18 cellular contexts compared by ENCODE assay signal in genomic region chr10:71782221-71782916, GRCh38.
"Had no signal": no experiment of that assay in that cellular context is flagged by ENCODE, and none has a peak within 500 bp of the region (broad histone marks: within the 10 kb centered on the region; RNA-seq: fewer than 3 reads in every experiment).

No MANE protein-coding gene starts in this region.

- H3K27me3 Mint-ChIP-seq: activated B cell treated with CpG ODN at 0.5 μM for 24 hours; central memory CD8-positive, alpha-beta T cell had no signal

- DNase-seq: activated B cell treated with CpG ODN at 0.5 μM for 24 hours; activated CD4-positive, alpha-beta memory T cell treated with anti-CD3 and anti-CD28 coated beads, Interleukin-2, amount 10 ng/mL, durations not matched to agents 7 days and 5 days; activated CD4-positive, alpha-beta T cell treated with anti-CD3 and anti-CD28 coated beads for 4 hours; anterior cingulate cortex; gastrocnemius medialis; naive B cell; stimulated activated naive CD4-positive, alpha-beta T cell treated with Interleukin-2 at 50 U/mL for 16 hours; thyroid gland had no signal

- H3K27ac ChIP-seq: coronary artery, gastrocnemius medialis, heart left ventricle, left ventricle myocardium inferior, neural progenitor cell, parathyroid adenoma, thyroid gland had no signal

- H3K4me3 Mint-ChIP-seq: activated B cell treated with CpG ODN at 0.5 μM for 24 hours; activated CD4-positive, alpha-beta memory T cell treated with anti-CD3 and anti-CD28 coated beads, Interleukin-2, amount 10 ng/mL, durations not matched to agents 7 days and 5 days; brain; central memory CD8-positive, alpha-beta T cell; memory B cell; neural progenitor cell; T-helper 2 cell treated with Interferon-gamma antibody and Interleukin-4, amounts not matched to agents 5 μg/mL and 100 μg/mL, for 36 hours had no signal

- H3K4me2 ChIP-seq: neural progenitor cell had no signal

- H3K9me3 ChIP-seq: gastrocnemius medialis, heart left ventricle, left ventricle myocardium inferior, thyroid gland had no signal

- H2AFZ ChIP-seq: neural progenitor cell, parathyroid adenoma had no signal

- H3K4me1 ChIP-seq: gastrocnemius medialis, neural progenitor cell, parathyroid adenoma, thyroid gland had no signal

- H3K9me3 Mint-ChIP-seq: activated B cell treated with CpG ODN at 0.5 μM for 24 hours; central memory CD8-positive, alpha-beta T cell; naive B cell; neural progenitor cell; T-helper 2 cell treated with Interferon-gamma antibody and Interleukin-4, amounts not matched to agents 5 μg/mL and 100 μg/mL, for 36 hours had no signal

- H3K4me3 ChIP-seq: coronary artery, gastrocnemius medialis, heart left ventricle, left ventricle myocardium inferior, neural progenitor cell, thyroid gland had no signal

- H3K27ac Mint-ChIP-seq: activated B cell treated with CpG ODN at 0.5 μM for 24 hours; activated CD4-positive, alpha-beta memory T cell treated with anti-CD3 and anti-CD28 coated beads, Interleukin-2, amount 10 ng/mL, durations not matched to agents 7 days and 5 days; brain; memory B cell; T-helper 2 cell treated with Interferon-gamma antibody and Interleukin-4, amounts not matched to agents 5 μg/mL and 100 μg/mL, for 36 hours had no signal

- H3K36me3 Mint-ChIP-seq: brain, memory B cell, naive B cell, neural progenitor cell had no signal

- ATAC-seq: esophagus mucosa, gastrocnemius medialis had no signal

- H3K36me3 ChIP-seq: gastrocnemius medialis, heart left ventricle, left ventricle myocardium inferior, neural progenitor cell, thyroid gland had no signal

- H3K4me1 Mint-ChIP-seq: brain had no signal

- H3K27me3 ChIP-seq: gastrocnemius medialis, heart left ventricle, neural progenitor cell, thyroid gland had no signal
